Comparison of ENCODE assay signal across 15 cellular contexts in the genomic region with DNA sequence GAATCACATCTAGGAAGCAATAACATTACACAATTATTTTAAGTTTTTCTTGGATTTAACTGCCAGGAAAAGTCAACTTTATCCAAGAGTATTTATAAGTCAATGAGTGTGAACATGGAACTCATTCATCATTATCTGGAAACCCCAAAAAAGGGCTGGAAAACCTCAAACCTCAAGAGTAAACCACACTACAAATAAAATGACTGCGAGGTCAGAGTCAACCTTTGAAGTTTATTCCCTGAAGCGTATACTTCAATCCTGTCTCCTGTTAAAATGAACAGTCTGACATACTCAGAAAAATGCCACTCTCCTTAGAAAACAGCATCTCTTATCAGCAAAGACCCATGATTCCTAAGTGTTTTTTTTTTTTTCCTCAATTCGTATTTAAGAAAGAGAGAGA.
"Had no signal": no experiment of that assay in that cellular context is flagged by ENCODE, and none has a peak within 500 bp of the region (broad histone marks: within the 10 kb centered on the region; RNA-seq: fewer than 3 reads in every experiment).

No MANE protein-coding gene starts in this region.

- H3K4me3 ChIP-seq: lower lobe of right lung, prostate gland, sigmoid colon, thoracic aorta had no signal

- H3K4me1 Mint-ChIP-seq: activated CD4-positive, alpha-beta T cell treated with anti-CD3 and anti-CD28 coated beads, Interleukin-2, amount 10 ng/mL, durations not matched to agents 24 days and 14 days; activated naive CD8-positive, alpha-beta T cell treated with anti-CD3 and anti-CD28 coated beads for 36 hours; neural crest cell had no signal

- H3K4me1 ChIP-seq: lower lobe of right lung, prostate gland, sigmoid colon had no signal

- H3K9me3 Mint-ChIP-seq: activated CD4-positive, alpha-beta T cell treated with anti-CD3 and anti-CD28 coated beads, Interleukin-2, amount 10 ng/mL, durations not matched to agents 24 days and 14 days; activated T-helper 1 cell treated with anti-CD3 and anti-CD28 coated beads, Interleukin-12 subunit alpha, Interleukin-12 subunit beta, Interleukin-2, Interleukin-4 antibody, amounts not matched to agents 30 ng/mL and 10 ng/mL and 1 ng/mL, durations not matched to agents 14 hours and 24 hours and 36 hours; neural crest cell had no signal

- H3K27ac ChIP-seq: lower lobe of right lung, prostate gland, sigmoid colon, thoracic aorta had no signal

- DNase-seq: activated CD4-positive, alpha-beta T cell treated with anti-CD3 and anti-CD28 coated beads, Interleukin-2, amount 10 ng/mL, durations not matched to agents 24 days and 14 days; activated CD8-positive, alpha-beta T cell treated with anti-CD3 and anti-CD28 coated beads, Interleukin-2, amount 10 ng/mL, durations not matched to agents 7 days and 5 days; activated naive CD8-positive, alpha-beta T cell treated with anti-CD3 and anti-CD28 coated beads for 36 hours; hypothalamus; left cardiac atrium; lower lobe of right lung; midbrain; sigmoid colon; stimulated activated CD4-positive, alpha-beta T cell treated with anti-CD3 and anti-CD28 coated beads, Interleukin-1b, Interleukin-23, amount 100 ng/mL, for 48 hours; T-helper 2 cell had no signal

- H3K27ac Mint-ChIP-seq: activated CD4-positive, alpha-beta T cell treated with anti-CD3 and anti-CD28 coated beads, Interleukin-2, amount 10 ng/mL, durations not matched to agents 24 days and 14 days; activated CD8-positive, alpha-beta T cell treated with anti-CD3 and anti-CD28 coated beads, Interleukin-2, amount 10 ng/mL, durations not matched to agents 7 days and 5 days; activated naive CD8-positive, alpha-beta T cell treated with anti-CD3 and anti-CD28 coated beads for 36 hours; activated T-helper 1 cell treated with anti-CD3 and anti-CD28 coated beads, Interleukin-12 subunit alpha, Interleukin-12 subunit beta, Interleukin-2, Interleukin-4 antibody, amounts not matched to agents 30 ng/mL and 10 ng/mL and 1 ng/mL, durations not matched to agents 14 hours and 24 hours and 36 hours; WTC11 had no signal

- H3K27me3 ChIP-seq: sigmoid colon had no signal

- H3K36me3 ChIP-seq: lower lobe of right lung, prostate gland, sigmoid colon, thoracic aorta had no signal

- H3K9me3 ChIP-seq: lower lobe of right lung, prostate gland, sigmoid colon, thoracic aorta had no signal

- H3K36me3 Mint-ChIP-seq: activated naive CD8-positive, alpha-beta T cell treated with anti-CD3 and anti-CD28 coated beads for 36 hours; WTC11 had no signal

- H3K4me3 Mint-ChIP-seq: activated CD4-positive, alpha-beta T cell treated with anti-CD3 and anti-CD28 coated beads, Interleukin-2, amount 10 ng/mL, durations not matched to agents 24 days and 14 days; activated CD8-positive, alpha-beta T cell treated with anti-CD3 and anti-CD28 coated beads, Interleukin-2, amount 10 ng/mL, durations not matched to agents 7 days and 5 days; activated naive CD8-positive, alpha-beta T cell treated with anti-CD3 and anti-CD28 coated beads for 36 hours; activated T-helper 1 cell treated with anti-CD3 and anti-CD28 coated beads, Interleukin-12 subunit alpha, Interleukin-12 subunit beta, Interleukin-2, Interleukin-4 antibody, amounts not matched to agents 30 ng/mL and 10 ng/mL and 1 ng/mL, durations not matched to agents 14 hours and 24 hours and 36 hours; neural crest cell; WTC11 had no signal
